1 cellular context compared by ENCODE assay signal in the genomic region with DNA sequence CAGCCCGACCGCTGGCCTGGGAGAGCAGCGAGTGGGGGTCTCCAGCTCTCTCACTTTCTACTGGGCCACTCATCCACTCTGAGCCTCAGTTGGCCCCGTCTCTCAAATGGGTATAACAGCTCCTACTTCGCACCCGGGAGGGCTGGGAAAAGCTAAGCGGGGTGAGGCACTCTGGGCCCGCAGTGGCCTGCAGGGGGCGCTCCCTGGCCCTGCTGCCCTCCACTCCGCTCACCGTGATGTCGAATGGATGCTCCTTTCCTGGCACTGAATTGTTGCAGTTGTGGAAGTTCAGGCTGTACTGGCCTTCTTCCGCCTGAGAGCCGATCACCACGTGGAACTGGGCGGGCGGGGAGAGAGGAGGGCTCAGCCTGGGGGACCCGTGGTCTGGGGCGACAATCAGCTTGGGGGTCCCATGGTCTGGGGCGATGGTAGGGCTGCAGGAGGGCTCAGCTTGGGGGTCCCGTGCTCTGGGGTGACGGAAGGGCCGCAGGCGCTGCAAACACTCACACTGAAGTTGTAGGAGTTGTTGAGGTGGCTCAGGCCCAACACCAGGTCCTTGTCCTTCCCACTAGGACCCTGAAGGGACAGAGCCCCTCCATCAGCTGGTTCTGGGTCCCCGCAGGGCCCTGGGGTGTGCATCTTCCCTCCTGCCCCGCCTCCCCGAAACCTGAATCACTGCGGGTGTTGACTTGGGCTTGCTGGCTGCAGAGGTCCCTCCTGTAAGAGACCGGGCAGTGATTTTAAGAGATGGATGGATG.
TF ChIP-seq lines count a peak whose summit lies in the region.

No MANE protein-coding gene starts in this region.

TF ChIP-seq in H1, 55 proteins besides CTCF, POLR2A, EP300 and RAD21:
- TF ChIP-seq TCF12 (IDR thresholded peaks at IDR 0.05; ENCODE audit: low read depth, low read length) = 0 out of 2 replicates have a peak, but pooled peaks have one; percentile 6
- no peak for TF ChIP-seq CBX5 (IDR thresholded peaks at IDR 0.05; ENCODE audit: low read depth, low read length)
- TF ChIP-seq, protein P1, sequence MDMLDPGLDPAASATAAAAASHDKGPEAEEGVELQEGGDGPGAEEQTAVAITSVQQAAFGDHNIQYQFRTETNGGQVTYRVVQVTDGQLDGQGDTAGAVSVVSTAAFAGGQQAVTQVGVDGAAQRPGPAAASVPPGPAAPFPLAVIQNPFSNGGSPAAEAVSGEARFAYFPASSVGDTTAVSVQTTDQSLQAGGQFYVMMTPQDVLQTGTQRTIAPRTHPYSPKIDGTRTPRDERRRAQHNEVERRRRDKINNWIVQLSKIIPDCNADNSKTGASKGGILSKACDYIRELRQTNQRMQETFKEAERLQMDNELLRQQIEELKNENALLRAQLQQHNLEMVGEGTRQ (IDR thresholded peaks at IDR 0.05; ENCODE audit: low read length) = no peak
- TF ChIP-seq HDAC6 (IDR thresholded peaks at IDR 0.05; ENCODE audit: low read depth, low read length) = no peak
- 0 out of 4 replicates have a peak, but pooled peaks of 1 of the 2 experiments have one; percentile 79 for TF ChIP-seq HDAC2 (IDR thresholded peaks at IDR 0.05; ENCODE audit: borderline replicate concordance in 1 of 2, low read depth in 2 of 2, low read length in 2 of 2)
- TF ChIP-seq KDM1A (IDR thresholded peaks at IDR 0.05; ENCODE audit: borderline replicate concordance, low read length) = peak; percentile 99
